In the genomic region with DNA sequence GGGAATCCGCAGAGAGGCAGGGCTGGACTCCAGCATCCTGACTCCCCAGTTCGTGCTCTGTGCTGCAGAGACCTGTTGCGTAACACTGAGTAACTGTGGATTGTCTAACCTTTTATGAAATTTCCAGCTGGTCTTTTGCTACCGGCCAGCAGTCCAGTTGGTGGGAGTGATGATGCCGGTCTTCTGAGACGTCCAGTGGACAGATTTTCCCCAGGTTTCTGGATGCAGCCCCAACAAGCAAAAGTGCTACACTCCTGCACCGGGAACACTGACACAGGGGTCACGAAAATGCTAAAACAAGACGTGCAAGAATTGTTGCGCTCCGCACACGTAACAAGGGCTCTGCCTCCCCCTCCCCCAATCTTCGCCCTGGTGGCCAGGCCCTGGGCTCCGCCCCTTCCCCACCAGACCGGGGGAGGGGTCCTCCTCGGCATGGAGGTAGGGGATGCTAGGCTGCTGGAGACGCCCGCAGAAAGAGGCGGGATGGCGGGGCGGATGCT, we compare ENCODE assay signal across 7 cellular contexts. TPM values are rescaled to one million over a fixed set of nuclear protein-coding genes. Genes with fewer than 3 reads are reported as not detected.
A peak's percentile ranks its signal among the peaks of the same experiment; 100 is the strongest.
DNase-seq lines count a peak whose midpoint lies in the region; ATAC-seq and TF ChIP-seq lines count a peak whose summit lies in the region.

No MANE protein-coding gene starts in this region.

- peak overlapping the region; percentile 89 for H3K4me3 ChIP-seq in H7 (ENCODE audit: insufficient read depth, low read depth, low read length)
- H3K4me3 ChIP-seq in Peyer's patch = peak overlapping the region; percentile 38 to 68 (median 51)
- peak overlapping the region; percentile 28 for H3K4me3 ChIP-seq in mononuclear cell (ENCODE audit: low read length)
- peak overlapping the region; percentile 61 for H3K4me3 ChIP-seq in aorta (ENCODE audit: low read length in 2 of 2)

- intact Hi-C loops in aorta (cut with DNase I) = loop anchor here in 1 of 2 donors (5.0 kb wide), 1 partner anchor 56 kb away; no protein-coding TSS in a partner anchor

- no peak for ATAC-seq in effector memory CD8-positive, alpha-beta T cell (replicated peaks)
- ATAC-seq in aorta (ENCODE audit: low FRiP score) (peak; percentile 77), HG02870 (IDR thresholded peaks at IDR 0.05; ENCODE audit: unreplicated experiment) (no peak)

- no peaks in the 10 kb centered on the region for H3K36me3 ChIP-seq in H7 (replicated peaks; ENCODE audit: control insufficient read depth, insufficient read depth, low read length)
- no peaks in the 10 kb centered on the region for H3K36me3 ChIP-seq in Peyer's patch
- H3K36me3 ChIP-seq in aorta (ENCODE audit: control insufficient read depth in 1 of 2, insufficient read depth in 2 of 2, low read length in 1 of 2) = no peaks in the 10 kb centered on the region

- H3K9me3 Mint-ChIP-seq in effector memory CD8-positive, alpha-beta T cell = no peaks in the 10 kb centered on the region

- H3K9me3 ChIP-seq in Peyer's patch (no peaks in the 10 kb centered on the region), mononuclear cell (ENCODE audit: low read depth, low read length) (no peaks in the 10 kb centered on the region), aorta (ENCODE audit: control insufficient read depth, low read length) (no peaks in the 10 kb centered on the region)

- TF ChIP-seq POLR2A in Peyer's patch (IDR thresholded peaks at IDR 0.05) = no peak

- peak overlapping the region; percentile 41 to 91 for H3K4me3 Mint-ChIP-seq in effector memory CD8-positive, alpha-beta T cell

- H3K4me1 ChIP-seq in Peyer's patch = peaks cover 0 to 17% (median 0%) of the 10 kb centered on the region in 4 donors
- peaks cover 23% of the 10 kb centered on the region for H3K4me1 ChIP-seq in mononuclear cell (ENCODE audit: insufficient read depth, low read length)
- no peaks in the 10 kb centered on the region for H3K4me1 ChIP-seq in aorta (ENCODE audit: control insufficient read depth in 1 of 2, insufficient read depth in 2 of 2, low read length in 2 of 2)

- 1 to 2% methylated on average over 21 of the region's 21 CpGs for WGBS in aorta, 2 donors

- TF ChIP-seq CTCF in Peyer's patch (IDR thresholded peaks at IDR 0.05) = no peak

- peak; percentile 97 for DNase-seq in H7
- DNase-seq in Peyer's patch = no peak
- no peak for DNase-seq in effector memory CD8-positive, alpha-beta T cell
- DNase-seq in aorta = peak; percentile 70 to 80
- no peak for DNase-seq in HPDE6-E6E7 (ENCODE audit: extremely low spot score)

- H3K27me3 ChIP-seq in H7 (ENCODE audit: control insufficient read depth, insufficient read depth, low read length) = peaks cover 2% of the 10 kb centered on the region; the same call in 1 of the 2 replicates
- H3K27me3 ChIP-seq in Peyer's patch = peaks cover 0 to 4% of the 10 kb centered on the region in 2 donors
- H3K27me3 ChIP-seq in mononuclear cell (ENCODE audit: insufficient read depth, low read length) = no peaks in the 10 kb centered on the region
- H3K27me3 ChIP-seq in aorta (ENCODE audit: control insufficient read depth in 1 of 2, insufficient read depth in 2 of 2, low read length in 1 of 2) = no peaks in the 10 kb centered on the region

- no peaks in the 10 kb centered on the region for H3K36me3 Mint-ChIP-seq in effector memory CD8-positive, alpha-beta T cell (ENCODE audit: insufficient read depth)

- H3K27ac ChIP-seq in Peyer's patch (peak overlapping the region; percentile 68 to 91 (median 73)), aorta (ENCODE audit: low read depth in 1 of 2, low read length in 2 of 2) (peak overlapping the region in 1 of 2 donors; percentile 95)

- peaks cover 44 to 48% of the 10 kb centered on the region in 2 donors for H3K27me3 Mint-ChIP-seq in effector memory CD8-positive, alpha-beta T cell

- peak overlapping the region; percentile 28 to 76 for H3K27ac Mint-ChIP-seq in effector memory CD8-positive, alpha-beta T cell

- H3K4me1 Mint-ChIP-seq in effector memory CD8-positive, alpha-beta T cell (ENCODE audit: low read depth in 2 of 2) = peaks cover 6 to 8% of the 10 kb centered on the region in 2 donors

RNA-seq across cellular contexts. Expression of a gene that starts 0.7 kb away (rescaled TPM):
- total RNA-seq in H7 (2014; rRNA removed; shearing (Covaris generic)) = 57.8 and 80.5 TPM in 2 replicates
- total RNA-seq in Peyer's patch (10 to 100 TPM in 2 of 4 donors, 1 to 10 TPM in 2; 9.0 to 33.8 (median 14.6) TPM), mononuclear cell (1.7 TPM), aorta (100 to 1,000 TPM in 1 of 2 donors, 10 to 100 TPM in 1; 93.8 to 232 TPM)
- 100 to 1,000 TPM in 1 of 2 donors, 10 to 100 TPM in 1; 15.3 to 149 TPM for polyA plus RNA-seq in aorta

Comparison
In these comparisons a context has a peak if more than half of its experiments do, and no peak if none do; other contexts are left out.
1. DNase-seq: peak in H7 (single experiment) and aorta (2 of 2); none in Peyer's patch (0 of 3), effector memory CD8-positive, alpha-beta T cell (0 of 3) and HPDE6-E6E7 (single experiment).
2. H3K4me3 ChIP-seq: peak in every context shown above with its lines; median percentile 89 in H7; 61 in aorta; 51 in Peyer's patch; 28 in mononuclear cell.